Comparison of ENCODE assay signal across 8 cellular contexts in genomic region chr19:47156861-47157454, GRCh38. TPM values are rescaled to one million over a fixed set of nuclear protein-coding genes. Genes with fewer than 3 reads are reported as not detected.
DNase-seq lines count a peak whose midpoint lies in the region; TF ChIP-seq lines count a peak whose summit lies in the region.

No MANE protein-coding gene starts in this region.

- H3K9ac ChIP-seq in colonic mucosa (ENCODE audit: low read depth in 2 of 2, low read length in 2 of 2) = peak overlapping the region in 1 of 2 donors; percentile 84

- no peak overlapping the region for H3K4me3 ChIP-seq in colonic mucosa
- H3K4me3 ChIP-seq in osteoblast (ENCODE audit: insufficient read depth, low read length) = peak overlapping the region; percentile 4

- H3K27ac ChIP-seq in colonic mucosa = peak overlapping the region; percentile 84
- H3K27ac ChIP-seq in osteoblast (ENCODE audit: low read depth, low read length) = peak overlapping the region; percentile 88

- DNase-seq in EH (ENCODE audit: low read depth) (peak; percentile 31), NCI-H69 (lab: John Stamatoyannopoulos, UW) (peak; percentile 71), colonic mucosa (no peak), osteoblast (ENCODE audit: insufficient read length, low spot score, missing footprints) (no peak), RKO (ENCODE audit: low spot score) (no peak), NCI-H1092 (lab: John Stamatoyannopoulos, UW) (no peak)
- DNase-seq in stimulated activated CD4-positive, alpha-beta T cell treated with anti-CD3 and anti-CD28 coated beads, Interleukin-15, amount 100 ng/mL, for 24 hours = no peak
- DNase-seq in activated CD4-positive, CD25-positive, alpha-beta regulatory T cell treated with anti-CD3 and anti-CD28 coated beads, Interleukin-2, amount 50 U/mL, for 72 hours = no peak

- H3K27me3 ChIP-seq in colonic mucosa = no peaks in the 10 kb centered on the region
- H3K27me3 ChIP-seq in osteoblast (ENCODE audit: insufficient read depth, low read length) = no peaks in the 10 kb centered on the region

- no peaks in the 10 kb centered on the region for H3K36me3 ChIP-seq in colonic mucosa
- peaks cover 51% of the 10 kb centered on the region for H3K36me3 ChIP-seq in osteoblast (ENCODE audit: insufficient read depth, low read length)

- H3K79me2 ChIP-seq in osteoblast (ENCODE audit: insufficient read depth, low read length) = peaks cover 39% of the 10 kb centered on the region

- H3K4me2 ChIP-seq in osteoblast (ENCODE audit: insufficient read depth, low read length) = peak overlapping the region; percentile 47

- H3K4me1 ChIP-seq in colonic mucosa (peaks cover 25% of the 10 kb centered on the region), osteoblast (ENCODE audit: insufficient read depth, low read length) (peaks cover 36% of the 10 kb centered on the region)

- H4K20me1 ChIP-seq in osteoblast (ENCODE audit: insufficient read depth, low read length) = no peaks in the 10 kb centered on the region

- intact Hi-C loops in colonic mucosa (cut with DNase I) = loop anchor here (10.0 kb wide), 1 partner anchor 48 kb away; no protein-coding TSS in a partner anchor

- H2AFZ ChIP-seq in osteoblast (ENCODE audit: low read length) = peak overlapping the region; percentile 22

- H3K9me3 ChIP-seq in colonic mucosa (no peaks in the 10 kb centered on the region), osteoblast (ENCODE audit: low read depth, low read length) (no peaks in the 10 kb centered on the region)

- no peak for TF ChIP-seq CTCF in colonic mucosa (IDR thresholded peaks at IDR 0.05)
- TF ChIP-seq CTCF in osteoblast (IDR thresholded peaks at IDR 0.05; ENCODE audit: extremely low read depth, low read depth, low read length) = no peak

RNA-seq across cellular contexts. Expression of gene SAE1, which starts 26.3 kb away (rescaled TPM):
- total RNA-seq in colonic mucosa = 10 to 100 TPM; 64.5 to 92.0 TPM
- total RNA-seq in osteoblast = 99.9 and 105 TPM in 2 replicates

RNA-seq across cellular contexts. Expression of gene ZC3H4, which starts 43.4 kb away (rescaled TPM):
- total RNA-seq in colonic mucosa = 10 to 100 TPM; 27.2 to 62.2 TPM
- 10.9 and 14.1 TPM in 2 replicates for total RNA-seq in osteoblast

Comparison
In these comparisons a context has a peak if more than half of its experiments do, and no peak if none do; other contexts are left out.
1. DNase-seq: peak in EH (single experiment) and NCI-H69 (single experiment); none in colonic mucosa (single experiment), osteoblast (single experiment), RKO (single experiment), stimulated activated CD4-positive, alpha-beta T cell treated with anti-CD3 and anti-CD28 coated beads, Interleukin-15, amount 100 ng/mL, for 24 hours (single experiment), activated CD4-positive, CD25-positive, alpha-beta regulatory T cell treated with anti-CD3 and anti-CD28 coated beads, Interleukin-2, amount 50 U/mL, for 72 hours (single experiment) and NCI-H1092 (single experiment).